Comparison of ENCODE assay signal across 22 cellular contexts in the genomic region with DNA sequence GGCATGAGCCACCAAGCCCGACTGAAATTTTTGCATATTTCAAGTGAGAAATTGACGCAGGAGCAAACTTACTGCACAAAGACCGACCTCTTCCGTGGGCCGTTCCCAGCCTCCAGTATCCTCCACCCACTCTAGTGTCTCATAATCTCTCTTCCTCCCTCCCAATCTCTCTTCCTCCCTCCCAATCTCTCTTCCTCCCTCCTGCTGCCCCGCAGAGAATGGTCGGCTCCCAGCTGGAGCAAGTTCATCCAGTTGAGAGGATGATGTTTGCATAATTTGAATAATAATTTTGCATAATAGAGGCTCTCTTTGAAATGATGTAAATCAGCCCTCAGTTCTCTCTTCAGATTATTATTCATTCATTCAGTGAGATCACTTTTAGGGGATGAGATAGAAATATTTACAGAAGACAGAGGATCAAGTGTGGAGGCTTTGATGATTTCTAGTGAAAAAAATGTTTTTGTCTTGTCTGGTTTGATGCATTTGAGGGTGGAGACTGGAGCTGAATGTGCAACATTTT.
DNase-seq lines count a peak whose midpoint lies in the region; ATAC-seq and TF ChIP-seq lines count a peak whose summit lies in the region.
"Had no signal": no experiment of that assay in that cellular context is flagged by ENCODE, and none has a peak within 500 bp of the region (broad histone marks: within the 10 kb centered on the region; RNA-seq: fewer than 3 reads in every experiment).

No MANE protein-coding gene starts in this region.

- H3K9me3 ChIP-seq in neural cell (ENCODE audit: low read length) = no peaks in the 10 kb centered on the region
- no peaks in the 10 kb centered on the region for H3K9me3 ChIP-seq in CD8-positive, alpha-beta T cell (ENCODE audit: low read length)

- H3K27me3 ChIP-seq in neural cell (ENCODE audit: insufficient read depth, low read depth, low read length) = no peaks in the 10 kb centered on the region
- no peaks in the 10 kb centered on the region for H3K27me3 ChIP-seq in CD8-positive, alpha-beta T cell (ENCODE audit: insufficient read depth, low read length)

- no peak overlapping the region for H2AFZ ChIP-seq in neural cell (ENCODE audit: low read depth, low read length)

- H3K27me3 Mint-ChIP-seq in type B pancreatic cell = peaks cover 7% of the 10 kb centered on the region
- H3K27me3 Mint-ChIP-seq in CD8-positive, alpha-beta T cell (ENCODE audit: low read depth) = peaks cover 19% of the 10 kb centered on the region

- no peak for ATAC-seq in CD8-positive, alpha-beta T cell
- ATAC-seq in GM21717 (IDR thresholded peaks at IDR 0.05; ENCODE audit: unreplicated experiment) = no peak
- ATAC-seq: Panc1 had no signal

- no peak overlapping the region for H3K4me3 Mint-ChIP-seq in type B pancreatic cell
- H3K4me3 Mint-ChIP-seq in CD8-positive, alpha-beta T cell = no peak overlapping the region
- H3K4me3 Mint-ChIP-seq: CD8-positive, alpha-beta memory T cell had no signal

- no peaks in the 10 kb centered on the region for H3K79me2 ChIP-seq in neural cell (replicated peaks; ENCODE audit: insufficient read depth, low read length)

- H3K27ac Mint-ChIP-seq in type B pancreatic cell = peak overlapping the region; percentile 20
- H3K27ac Mint-ChIP-seq in CD8-positive, alpha-beta T cell = no peak overlapping the region

- CTCF ChIA-PET in CD8-positive, alpha-beta T cell (lab: Charles Lee) = no interaction called here

- H3K4me1 Mint-ChIP-seq in type B pancreatic cell (ENCODE audit: unreplicated experiment) = no peaks in the 10 kb centered on the region
- peaks cover 2% of the 10 kb centered on the region for H3K4me1 Mint-ChIP-seq in CD8-positive, alpha-beta T cell (ENCODE audit: low read depth)

- TF ChIP-seq EP300 in neural cell (conservative IDR thresholded peaks at IDR 0.05; ENCODE audit: poor library complexity, severe bottlenecking) = no peak

- H3K4me1 ChIP-seq in CD8-positive, alpha-beta T cell (ENCODE audit: insufficient read depth, low read length) = no peaks in the 10 kb centered on the region

- H3K9me2 ChIP-seq in neural cell (ENCODE audit: insufficient read depth, low read length) = no peaks in the 10 kb centered on the region

- no peaks in the 10 kb centered on the region for H3F3A ChIP-seq in neural cell (ENCODE audit: insufficient read depth, low read length, poor library complexity, severe bottlenecking)

- H3K4me3 ChIP-seq in neural cell (ENCODE audit: low read length) = no peak overlapping the region
- no peak overlapping the region for H3K4me3 ChIP-seq in CD8-positive, alpha-beta T cell (ENCODE audit: low read depth, low read length)

- POLR2A ChIA-PET in CD8-positive, alpha-beta T cell (lab: Charles Lee) = no interaction called here

- no peaks in the 10 kb centered on the region for H3K36me3 ChIP-seq in neural cell (ENCODE audit: insufficient read depth, low read length)
- no peaks in the 10 kb centered on the region for H3K36me3 ChIP-seq in CD8-positive, alpha-beta T cell (ENCODE audit: insufficient read depth, low read length)

- H3K9me3 Mint-ChIP-seq in type B pancreatic cell = no peaks in the 10 kb centered on the region
- H3K9me3 Mint-ChIP-seq in CD8-positive, alpha-beta T cell = no peaks in the 10 kb centered on the region
- H3K9me3 Mint-ChIP-seq: CD8-positive, alpha-beta memory T cell had no signal

- H4K20me1 ChIP-seq in neural cell (ENCODE audit: insufficient read depth) = no peaks in the 10 kb centered on the region

- no peak overlapping the region for H3K9ac ChIP-seq in neural cell (ENCODE audit: low read length)

- no peaks in the 10 kb centered on the region for H3K36me3 Mint-ChIP-seq in type B pancreatic cell
- H3K36me3 Mint-ChIP-seq in CD8-positive, alpha-beta T cell = no peaks in the 10 kb centered on the region
- H3K36me3 Mint-ChIP-seq: CD8-positive, alpha-beta memory T cell had no signal

- H3K27ac ChIP-seq in neural cell (ENCODE audit: low read length) = peak overlapping the region; percentile 7
- H3K27ac ChIP-seq in CD8-positive, alpha-beta T cell (ENCODE audit: low read depth, low read length) = no peak overlapping the region

- H3K4me2 ChIP-seq in neural cell (ENCODE audit: low read length) = no peak overlapping the region

- DNase-seq in NCI-H526 treated with DMSO at 0.1 percent for 48 hours (lab: John Stamatoyannopoulos, UW) (peak; percentile 91), globus pallidus (ENCODE audit: low spot score) (peak; percentile 87), type B pancreatic cell (ENCODE audit: extremely low spot score, unreplicated experiment) (no peak), NCI-H128 (lab: John Stamatoyannopoulos, UW; ENCODE audit: unreplicated experiment) (no peak), HUDEP-2 (lab: John Stamatoyannopoulos, UW; ENCODE audit: unreplicated experiment in 76 of 76) (no peak)
- no peak for DNase-seq in CD8-positive, alpha-beta T cell
- DNase-seq: CD8-positive, alpha-beta memory T cell; DMS53; GDM1; GOT3; MM.1S; NCI-H1092; NCI-H1436 treated with DMSO at 0.1 percent for 48 hours; NCI-H1930; NCI-H2227 treated with DMSO at 0.1 percent for 48 hours; NCI-H510A; NCI-H82; SIG-M5; T-helper 1 cell had no signal

- TF ChIP-seq CTCF in neural cell (IDR thresholded peaks at IDR 0.05; ENCODE audit: poor library complexity, severe bottlenecking) = no peak
- TF ChIP-seq CTCF in type B pancreatic cell (conservative IDR thresholded peaks at IDR 0.05) = no peak
- TF ChIP-seq CTCF in CD8-positive, alpha-beta T cell (IDR thresholded peaks at IDR 0.05) = no peak

- TF ChIP-seq RAD21 in neural cell (conservative IDR thresholded peaks at IDR 0.05) = no peak

- intact Hi-C loops in CD8-positive, alpha-beta T cell (cut with DNase I, micrococcal nuclease) = no loop called here

TF ChIP-seq in neural cell, 6 proteins besides CTCF, POLR2A, EP300 and RAD21:
- TF ChIP-seq, protein P1, sequence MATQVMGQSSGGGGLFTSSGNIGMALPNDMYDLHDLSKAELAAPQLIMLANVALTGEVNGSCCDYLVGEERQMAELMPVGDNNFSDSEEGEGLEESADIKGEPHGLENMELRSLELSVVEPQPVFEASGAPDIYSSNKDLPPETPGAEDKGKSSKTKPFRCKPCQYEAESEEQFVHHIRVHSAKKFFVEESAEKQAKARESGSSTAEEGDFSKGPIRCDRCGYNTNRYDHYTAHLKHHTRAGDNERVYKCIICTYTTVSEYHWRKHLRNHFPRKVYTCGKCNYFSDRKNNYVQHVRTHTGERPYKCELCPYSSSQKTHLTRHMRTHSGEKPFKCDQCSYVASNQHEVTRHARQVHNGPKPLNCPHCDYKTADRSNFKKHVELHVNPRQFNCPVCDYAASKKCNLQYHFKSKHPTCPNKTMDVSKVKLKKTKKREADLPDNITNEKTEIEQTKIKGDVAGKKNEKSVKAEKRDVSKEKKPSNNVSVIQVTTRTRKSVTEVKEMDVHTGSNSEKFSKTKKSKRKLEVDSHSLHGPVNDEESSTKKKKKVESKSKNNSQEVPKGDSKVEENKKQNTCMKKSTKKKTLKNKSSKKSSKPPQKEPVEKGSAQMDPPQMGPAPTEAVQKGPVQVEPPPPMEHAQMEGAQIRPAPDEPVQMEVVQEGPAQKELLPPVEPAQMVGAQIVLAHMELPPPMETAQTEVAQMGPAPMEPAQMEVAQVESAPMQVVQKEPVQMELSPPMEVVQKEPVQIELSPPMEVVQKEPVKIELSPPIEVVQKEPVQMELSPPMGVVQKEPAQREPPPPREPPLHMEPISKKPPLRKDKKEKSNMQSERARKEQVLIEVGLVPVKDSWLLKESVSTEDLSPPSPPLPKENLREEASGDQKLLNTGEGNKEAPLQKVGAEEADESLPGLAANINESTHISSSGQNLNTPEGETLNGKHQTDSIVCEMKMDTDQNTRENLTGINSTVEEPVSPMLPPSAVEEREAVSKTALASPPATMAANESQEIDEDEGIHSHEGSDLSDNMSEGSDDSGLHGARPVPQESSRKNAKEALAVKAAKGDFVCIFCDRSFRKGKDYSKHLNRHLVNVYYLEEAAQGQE (IDR thresholded peaks at IDR 0.05; ENCODE audit: borderline replicate concordance) = no peak
- TF ChIP-seq POLR2AphosphoS5 (IDR thresholded peaks at IDR 0.05) = no peak
- no peak for TF ChIP-seq EZH2 (IDR thresholded peaks at IDR 0.05; ENCODE audit: borderline replicate concordance, insufficient read depth, low read length, poor library complexity, severe bottlenecking)
- TF ChIP-seq TAF1 (IDR thresholded peaks at IDR 0.05; ENCODE audit: low read depth) = no peak
- no peak for TF ChIP-seq MXI1 (conservative IDR thresholded peaks at IDR 0.05; ENCODE audit: poor library complexity, severe bottlenecking)
- no peak for TF ChIP-seq SMC3 (conservative IDR thresholded peaks at IDR 0.05; ENCODE audit: poor library complexity)

Comparison
In these comparisons a context has a peak if more than half of its experiments do, and no peak if none do; other contexts are left out.
1. DNase-seq: peak in NCI-H526 treated with DMSO at 0.1 percent for 48 hours (single experiment) and globus pallidus (single experiment); none in type B pancreatic cell (single experiment), NCI-H128 (single experiment), CD8-positive, alpha-beta T cell (0 of 7) and HUDEP-2 (0 of 76).